In the genomic region with DNA sequence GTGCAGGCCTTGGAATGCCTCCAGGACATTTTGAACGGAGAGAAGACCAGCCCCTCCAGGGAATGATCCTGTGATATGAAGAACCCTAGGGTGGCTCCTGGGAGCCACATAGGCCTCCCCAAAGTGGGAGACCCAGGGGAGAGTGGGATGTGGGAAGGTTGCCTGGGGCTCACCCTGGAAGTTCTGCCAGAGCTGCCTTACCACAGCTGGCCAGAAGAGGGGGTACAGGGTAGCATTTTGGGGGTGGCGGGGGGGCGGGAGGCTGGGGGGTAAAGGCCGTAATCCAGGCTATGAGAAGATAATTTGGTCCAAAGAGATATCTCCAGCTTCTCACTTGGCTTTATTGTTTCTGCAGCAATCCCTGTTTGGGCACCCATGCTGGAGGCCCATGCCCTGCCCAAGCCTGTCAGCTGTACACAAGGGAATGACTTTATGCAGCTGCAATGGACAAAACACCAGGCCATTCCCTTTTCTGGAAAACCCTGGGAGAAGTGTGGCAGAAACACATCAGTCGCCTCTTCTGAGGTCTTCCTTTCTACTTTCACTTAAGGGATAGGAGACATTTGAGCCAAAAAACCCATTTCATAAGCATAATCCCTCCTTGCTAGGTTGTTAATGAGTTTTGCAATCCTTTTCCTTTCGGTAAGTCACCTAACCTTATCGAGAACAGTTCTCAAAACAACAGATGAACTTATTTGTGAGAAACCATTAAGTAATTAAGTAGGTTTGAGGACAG, we compare ENCODE assay signal across 6 cellular contexts. TPM values are rescaled to one million over a fixed set of nuclear protein-coding genes. Genes with fewer than 3 reads are reported as not detected.
DNase-seq lines count a peak whose midpoint lies in the region; ATAC-seq and TF ChIP-seq lines count a peak whose summit lies in the region.

No MANE protein-coding gene starts in this region.

- no peak for TF ChIP-seq POLR2A in heart left ventricle (IDR thresholded peaks at IDR 0.05)

- H3K4me2 ChIP-seq in PC-9 = no peak overlapping the region

- intact Hi-C loops in PC-9 (cut with micrococcal nuclease; ENCODE audit: unreplicated experiment) = no loop called here
- intact Hi-C loops in heart left ventricle (cut with DNase I) = loop anchor here in 6 of 10 donors (5.0 kb wide), 3 partner anchors 51 to 226 kb away; a partner anchor contains a TSS

- H3K4me1 ChIP-seq in PC-9 (replicated peaks; ENCODE audit: insufficient read depth) (no peaks in the 10 kb centered on the region), heart left ventricle (peaks cover 6 to 57% (median 43%) of the 10 kb centered on the region in 12 donors)

- CTCF ChIA-PET in AG04449 (lab: Yijun Ruan, JAX) = interaction anchor here (0.9 to 1.3 kb wide), 3 partner anchors 8 to 88 kb away, joined by 3 to 6 read pairs (median 5); no protein-coding TSS in a partner anchor
- CTCF ChIA-PET in PC-9 (lab: Charles Lee) = interaction anchor here (0.6 kb wide), 1 partner anchor 226 kb away, joined by 9 read pairs; no protein-coding TSS in a partner anchor

- WGBS in heart left ventricle, 4 donors = 52 to 76% (median 58%) methylated on average over 6 to 7 of the region's 7 CpGs

- no peaks in the 10 kb centered on the region for H3K27me3 ChIP-seq in PC-9 (ENCODE audit: insufficient read depth, low read depth)
- no peaks in the 10 kb centered on the region for H3K27me3 ChIP-seq in heart left ventricle

- POLR2A ChIA-PET in AG04449 (lab: Yijun Ruan, JAX) = no interaction called here
- POLR2A ChIA-PET in PC-9 (lab: Charles Lee; ENCODE audit: unreplicated experiment) = no interaction called here

- H2AFZ ChIP-seq in PC-9 = no peak overlapping the region

- no peaks in the 10 kb centered on the region for H3K9me2 ChIP-seq in PC-9 (ENCODE audit: insufficient read depth)

- no peaks in the 10 kb centered on the region for H3K36me3 ChIP-seq in PC-9 (ENCODE audit: low read depth)
- H3K36me3 ChIP-seq in heart left ventricle = peaks cover 0 to 65% (median 34%) of the 10 kb centered on the region in 9 donors

- no TSS peak for BruUV-seq in PC-9 (replicated peaks; lab: Mats Ljungman, UMichigan)

- H3K27ac ChIP-seq in PC-9 = no peak overlapping the region
- peak overlapping the region; percentile 42 to 90 (median 72) for H3K27ac ChIP-seq in heart left ventricle

- H3K9me3 ChIP-seq in PC-9 (ENCODE audit: insufficient read depth, low read depth) = no peaks in the 10 kb centered on the region
- no peaks in the 10 kb centered on the region for H3K9me3 ChIP-seq in heart left ventricle

- H3K79me2 ChIP-seq in PC-9 (ENCODE audit: low read depth) = no peaks in the 10 kb centered on the region

- no peaks in the 10 kb centered on the region for H4K20me1 ChIP-seq in PC-9 (ENCODE audit: insufficient read depth)

- DNase-seq in AG04449 (ENCODE audit: low read depth, low spot score) (no peak), PC-9 (no peak), heart left ventricle (peak in 2 of 5 donors; percentile 43 to 64), NCI-H2107 (lab: John Stamatoyannopoulos, UW) (no peak), DMS79 (lab: John Stamatoyannopoulos, UW) (no peak)

- peak in 2 of 4 donors; percentile 17 to 23 for ATAC-seq in heart left ventricle
- no peak for ATAC-seq in HG03432 (IDR thresholded peaks at IDR 0.05; ENCODE audit: unreplicated experiment)

- TF ChIP-seq CTCF in AG04449 (IDR thresholded peaks at IDR 0.05; ENCODE audit: insufficient read depth, low read length, missing control alignments) = peak; percentile 42
- TF ChIP-seq CTCF in PC-9 (conservative IDR thresholded peaks at IDR 0.05) = peak; percentile 65
- peak; percentile 17 to 54 (median 42) for TF ChIP-seq CTCF in heart left ventricle (IDR thresholded peaks at IDR 0.05)

- H3K4me3 ChIP-seq in AG04449 (ENCODE audit: low read depth, low read length) (no peak overlapping the region), PC-9 (no peak overlapping the region), heart left ventricle (peak overlapping the region in 3 of 12 donors; percentile 7 to 21 (median 13))

- H3F3A ChIP-seq in PC-9 (ENCODE audit: insufficient read depth, low read depth) = no peaks in the 10 kb centered on the region

RNA-seq across cellular contexts. Expression of a gene that starts 11.0 kb away (rescaled TPM):
- total RNA-seq in PC-9 (2021) = 1.8 TPM in 1 of 2 replicates, not detected in the other
- 100 to 1,000 TPM in 2 of 9 donors, 10 to 100 TPM in 7; 13.5 to 207 (median 32.4) TPM for total RNA-seq in heart left ventricle
- 100 to 1,000 TPM in 1 of 2 donors, 10 to 100 TPM in 1; 31.0 to 183 TPM for polyA plus RNA-seq in heart left ventricle

RNA-seq across cellular contexts. Expression of a gene that starts 15.4 kb away (rescaled TPM):
- total RNA-seq in PC-9 (2021) (2.5 and 3.2 TPM in 2 replicates), heart left ventricle (10 to 100 TPM in 1 of 9 donors, 1 to 10 TPM in 8; 1.4 to 11.2 (median 4.3) TPM)
- 1 to 10 TPM in 1 of 2 donors, under 1 TPM in 1; 0.76 to 4.1 TPM for polyA plus RNA-seq in heart left ventricle

RNA-seq across cellular contexts. Expression of a gene that starts 51.3 kb away (rescaled TPM):
- total RNA-seq in PC-9 (2021) (not detected in 2 replicates), heart left ventricle (1 to 10 TPM in 1 of 9 donors, under 1 TPM in 8; 0.13 to 1.6 (median 0.65) TPM)
- under 1 TPM; 0.19 to 0.76 TPM for polyA plus RNA-seq in heart left ventricle

RNA-seq across cellular contexts. Expression of a gene that starts 51.5 kb away (rescaled TPM):
- total RNA-seq in PC-9 (2021) (16.8 and 19.7 TPM in 2 replicates), heart left ventricle (10 to 100 TPM in 4 of 9 donors, 1 to 10 TPM in 5; 4.4 to 17.1 (median 10.0) TPM)
- polyA plus RNA-seq in heart left ventricle = 1 to 10 TPM; 3.4 to 4.5 TPM
